10 cellular contexts compared by ENCODE assay signal in the genomic region with DNA sequence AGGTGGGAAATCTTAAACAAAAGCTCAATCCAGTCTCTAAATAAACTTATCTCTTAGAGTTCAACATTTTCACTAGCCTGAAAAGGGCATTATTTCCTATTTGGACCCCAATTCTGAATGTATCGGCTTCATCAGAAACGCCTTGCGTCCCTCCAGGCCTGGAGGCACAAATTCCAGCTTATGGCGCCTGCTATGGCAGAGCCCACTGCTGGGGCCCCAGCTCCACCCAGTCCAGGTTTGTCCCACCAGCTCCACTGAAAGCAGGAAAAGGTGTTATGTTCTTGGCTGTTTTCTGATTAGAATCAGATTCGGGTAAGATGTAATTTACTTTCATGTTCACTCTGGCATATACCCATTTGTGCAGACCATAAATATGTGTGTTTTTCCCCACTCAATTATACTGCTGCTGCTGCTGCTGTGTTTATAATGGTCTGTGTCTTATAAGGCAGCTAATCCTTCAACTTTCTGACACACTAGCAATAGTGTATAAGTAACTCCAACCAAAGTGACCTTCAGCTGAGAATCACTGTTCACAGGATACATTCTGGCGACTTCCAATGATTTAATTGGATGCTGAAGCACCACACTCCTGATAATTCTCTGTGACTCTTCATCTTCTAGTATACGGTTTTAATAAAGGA. TPM values are rescaled to one million over a fixed set of nuclear protein-coding genes. Genes with fewer than 3 reads are reported as not detected.
A peak's percentile ranks its signal among the peaks of the same experiment; 100 is the strongest.
DNase-seq lines count a peak whose midpoint lies in the region; ATAC-seq, FAIRE-seq and TF ChIP-seq lines count a peak whose summit lies in the region.
"Had no signal": no experiment of that assay in that cellular context is flagged by ENCODE, and none has a peak within 500 bp of the region (broad histone marks: within the 10 kb centered on the region; RNA-seq: fewer than 3 reads in every experiment).

No MANE protein-coding gene starts in this region.

- H3K4me3 ChIP-seq in AG10803 (ENCODE audit: low read length) (peak overlapping the region; percentile 85), HUES6 (ENCODE audit: low read depth, low read length) (peak overlapping the region; percentile 16; the same call in 1 of the 2 replicates), bronchial epithelial cell (ENCODE audit: low read depth, low read length) (peak overlapping the region; percentile 48)

- no peak for ATAC-seq in GM19397 (IDR thresholded peaks at IDR 0.05; ENCODE audit: unreplicated experiment)

- H3K9ac ChIP-seq in HUES6 (ENCODE audit: low read length), result no peak overlapping the region

- peaks cover 27% of the 10 kb centered on the region for H3K4me1 Mint-ChIP-seq in nephron

- H3K4me3 Mint-ChIP-seq in nephron, result peak overlapping the region; percentile 45 to 76 (median 46)

- H3K36me3 ChIP-seq in HUES6 (ENCODE audit: control insufficient read depth, insufficient read depth, low read length) (peaks cover 4% of the 10 kb centered on the region; the same call in 1 of the 2 replicates), bronchial epithelial cell (ENCODE audit: control insufficient read depth, insufficient read depth, low read length) (peaks cover 7% of the 10 kb centered on the region)

- H3K4me1 ChIP-seq in HUES6 (ENCODE audit: control insufficient read depth, insufficient read depth, low read length), result peaks cover 26% of the 10 kb centered on the region

- no peak overlapping the region for H3K27ac ChIP-seq in HUES6 (ENCODE audit: low read depth, low read length)

- no peak for FAIRE-seq in bronchial epithelial cell (lab: Jason Lieb, UNC)
- FAIRE-seq: frontal cortex had no signal

- H3K27ac Mint-ChIP-seq in nephron, result no peak overlapping the region

- peaks cover 13% of the 10 kb centered on the region for H3K36me3 Mint-ChIP-seq in nephron (ENCODE audit: low read depth)

- peaks cover 13% of the 10 kb centered on the region for H3K27me3 Mint-ChIP-seq in nephron (ENCODE audit: low read depth)

- H3K9me3 Mint-ChIP-seq in nephron, result no peaks in the 10 kb centered on the region

- H3K9me3 ChIP-seq in HUES6 (ENCODE audit: control insufficient read depth, insufficient read depth, low read depth, low read length), result no peaks in the 10 kb centered on the region

- DNase-seq in AG10803 (ENCODE audit: low read depth) (no peak), bronchial epithelial cell (ENCODE audit: low read depth) (no peak), Kasumi-1 (lab: John Stamatoyannopoulos, UW) (no peak), NCI-H524 (lab: John Stamatoyannopoulos, UW) (no peak), retina (no peak)
- DNase-seq: GDM1 had no signal

- TF ChIP-seq CTCF in AG10803 (conservative IDR thresholded peaks at IDR 0.05; ENCODE audit: low read length), result no peak
- TF ChIP-seq CTCF in bronchial epithelial cell (IDR thresholded peaks at IDR 0.05; ENCODE audit: insufficient read depth, low read length, severe bottlenecking), result no peak
- TF ChIP-seq CTCF in nephron (IDR thresholded peaks at IDR 0.05; ENCODE audit: unreplicated experiment in 3 of 3), result no peak

- peaks cover 8% of the 10 kb centered on the region for H3K27me3 ChIP-seq in HUES6 (ENCODE audit: control insufficient read depth, insufficient read depth, low read length)
- H3K27me3 ChIP-seq in bronchial epithelial cell (ENCODE audit: control insufficient read depth, insufficient read depth, low read length), result no peaks in the 10 kb centered on the region

RNA-seq across cellular contexts. Expression of gene IRS2, which starts 6.4 kb away (rescaled TPM):
- total RNA-seq in bronchial epithelial cell, result 3.1 and 6.8 TPM in 2 replicates

Comparison
In these comparisons a context has a peak if more than half of its experiments do, and no peak if none do; other contexts are left out.
1. H3K4me3 ChIP-seq: peak in every context shown above with its lines; median percentile 85 in AG10803; 48 in bronchial epithelial cell; 16 in HUES6.